In the genomic region with DNA sequence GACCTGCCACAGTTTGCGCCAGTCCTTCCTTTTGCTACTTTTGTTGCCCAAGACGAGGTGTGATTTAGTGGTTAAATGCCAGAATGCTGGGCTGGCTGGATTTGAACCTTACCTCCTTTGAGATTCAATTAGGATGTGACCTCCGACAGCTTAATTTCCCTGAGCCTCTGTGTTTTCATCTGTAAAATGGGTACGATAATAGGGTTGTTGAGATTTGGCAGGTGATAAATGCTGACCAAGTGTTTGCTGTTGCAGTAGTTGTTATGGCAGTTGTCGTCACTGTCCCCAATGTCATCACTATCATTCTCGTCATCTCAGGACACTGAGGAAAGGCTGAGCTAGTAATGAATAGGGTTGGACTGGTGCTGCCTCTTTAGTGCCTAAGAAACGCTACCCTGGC, we compare ENCODE assay signal across 1 cellular context.
TF ChIP-seq lines count a peak whose summit lies in the region.

No MANE protein-coding gene starts in this region.

TF ChIP-seq in IMR-90, 13 proteins besides CTCF, POLR2A, EP300 and RAD21 (continued from another document):
- TF ChIP-seq MXI1 (IDR thresholded peaks at IDR 0.05; ENCODE audit: borderline replicate concordance, low read depth, low read length): no peak
- no peak for TF ChIP-seq FOS (IDR thresholded peaks at IDR 0.05; ENCODE audit: low read depth, low read length)
- TF ChIP-seq NFE2L2 (IDR thresholded peaks at IDR 0.05; ENCODE audit: low read depth, low read length): no peak
- TF ChIP-seq BHLHE40 (IDR thresholded peaks at IDR 0.05; ENCODE audit: low read depth, low read length): no peak
- no peak for TF ChIP-seq RCOR1 (IDR thresholded peaks at IDR 0.05; ENCODE audit: insufficient replicate concordance, low read length)
- TF ChIP-seq SMC3 (IDR thresholded peaks at IDR 0.05; ENCODE audit: low read depth, low read length): no peak
- TF ChIP-seq CHD1 (IDR thresholded peaks at IDR 0.05; ENCODE audit: low read depth, low read length): no peak
- TF ChIP-seq, protein P1, sequence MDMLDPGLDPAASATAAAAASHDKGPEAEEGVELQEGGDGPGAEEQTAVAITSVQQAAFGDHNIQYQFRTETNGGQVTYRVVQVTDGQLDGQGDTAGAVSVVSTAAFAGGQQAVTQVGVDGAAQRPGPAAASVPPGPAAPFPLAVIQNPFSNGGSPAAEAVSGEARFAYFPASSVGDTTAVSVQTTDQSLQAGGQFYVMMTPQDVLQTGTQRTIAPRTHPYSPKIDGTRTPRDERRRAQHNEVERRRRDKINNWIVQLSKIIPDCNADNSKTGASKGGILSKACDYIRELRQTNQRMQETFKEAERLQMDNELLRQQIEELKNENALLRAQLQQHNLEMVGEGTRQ (IDR thresholded peaks at IDR 0.05; ENCODE audit: low read depth, low read length): no peak
- TF ChIP-seq MAZ (IDR thresholded peaks at IDR 0.05; ENCODE audit: borderline replicate concordance, low read depth, low read length): no peak
- no peak for TF ChIP-seq CEBPB (IDR thresholded peaks at IDR 0.05; ENCODE audit: low read depth, low read length)
- TF ChIP-seq MAFK (IDR thresholded peaks at IDR 0.05; ENCODE audit: low read depth, low read length): no peak
- TF ChIP-seq RFX5 (IDR thresholded peaks at IDR 0.05; ENCODE audit: low read depth, low read length): no peak
